10 cellular contexts compared by ENCODE assay signal in the genomic region with DNA sequence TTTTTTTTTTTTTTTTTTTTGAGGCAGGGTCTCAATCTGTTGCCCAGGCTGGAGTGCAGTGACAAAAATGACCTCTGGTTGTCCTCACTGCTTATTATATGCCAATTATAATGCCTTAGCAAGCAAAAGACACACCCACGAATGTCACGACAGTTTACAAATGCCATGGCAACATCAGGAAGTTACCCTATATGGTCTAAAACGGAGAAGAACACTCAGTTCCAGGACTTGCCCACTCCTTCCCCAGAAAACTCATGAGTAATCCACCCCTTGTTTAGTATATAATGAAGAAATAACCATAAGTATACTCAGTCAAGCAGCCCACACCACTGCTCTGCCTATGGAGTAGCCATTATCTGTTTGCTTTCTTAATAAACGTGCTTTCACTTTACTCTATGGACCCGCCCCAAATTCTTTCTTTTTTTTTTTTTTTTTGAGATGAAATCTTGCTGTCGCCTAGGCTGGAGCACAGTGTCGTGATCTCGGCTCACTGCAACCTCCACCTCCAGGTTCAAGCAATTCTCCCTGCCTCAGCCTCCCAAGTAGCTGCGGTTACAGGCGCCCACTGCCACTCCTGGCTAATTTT.
DNase-seq lines count a peak whose midpoint lies in the region; ATAC-seq, FAIRE-seq and TF ChIP-seq lines count a peak whose summit lies in the region.
"Had no signal": no experiment of that assay in that cellular context is flagged by ENCODE, and none has a peak within 500 bp of the region (broad histone marks: within the 10 kb centered on the region; RNA-seq: fewer than 3 reads in every experiment).

No MANE protein-coding gene starts in this region.

- CTCF ChIA-PET in activated CD4-positive, alpha-beta memory T cell treated with anti-CD3 and anti-CD28 coated beads for 36 hours (lab: Charles Lee), result interaction anchor here (1.5 kb wide), 1 partner anchor 9 kb away, joined by 6 read pairs; no protein-coding TSS in a partner anchor
- CTCF ChIA-PET in A673 (lab: Charles Lee), result no interaction called here

- TF ChIP-seq CTCF in glutamatergic neuron (IDR thresholded peaks at IDR 0.05; ENCODE audit: partially characterized antibody, unreplicated experiment) (peak; percentile 12), uterus (IDR thresholded peaks at IDR 0.05) (no peak), A673 (conservative IDR thresholded peaks at IDR 0.05; ENCODE audit: low read depth, low read length) (no peak)

- H3K9me3 ChIP-seq in uterus (no peaks in the 10 kb centered on the region), A673 (ENCODE audit: low read depth, low read length, poor library complexity, severe bottlenecking) (no peaks in the 10 kb centered on the region)
- H3K9me3 ChIP-seq: SJSA1 had no signal

- H3K9me3 Mint-ChIP-seq in activated CD4-positive, alpha-beta memory T cell treated with anti-CD3 and anti-CD28 coated beads for 36 hours, result no peaks in the 10 kb centered on the region
- H3K9me3 Mint-ChIP-seq in glutamatergic neuron (ENCODE audit: unreplicated experiment), result peaks cover 1% of the 10 kb centered on the region

- POLR2A ChIA-PET in activated CD4-positive, alpha-beta memory T cell treated with anti-CD3 and anti-CD28 coated beads for 36 hours (lab: Charles Lee), result no interaction called here
- POLR2A ChIA-PET in A673 (lab: Charles Lee; ENCODE audit: low non-redundant PET), result no interaction called here

- peaks cover 6 to 16% of the 10 kb centered on the region in 2 donors for H3K4me1 ChIP-seq in uterus
- no peaks in the 10 kb centered on the region for H3K4me1 ChIP-seq in A673 (ENCODE audit: insufficient read depth, low read length, poor library complexity, severe bottlenecking)

- ATAC-seq in HG02973 (IDR thresholded peaks at IDR 0.05; ENCODE audit: unreplicated experiment), result no peak

- no peak for FAIRE-seq in H54 (lab: Jason Lieb, UNC)

- intact Hi-C loops in activated CD4-positive, alpha-beta memory T cell treated with anti-CD3 and anti-CD28 coated beads for 36 hours (cut with micrococcal nuclease), result loop anchor here (10.0 kb wide), 2 partner anchors 705 to 845 kb away; a partner anchor contains a TSS
- intact Hi-C loops in uterus (cut with DNase I; ENCODE audit: low total_unique reads) (no loop called here), A673 (cut with micrococcal nuclease; ENCODE audit: unreplicated experiment) (no loop called here)

- peak overlapping the region; percentile 61 for H3K27ac Mint-ChIP-seq in activated CD4-positive, alpha-beta memory T cell treated with anti-CD3 and anti-CD28 coated beads for 36 hours
- no peak overlapping the region for H3K27ac Mint-ChIP-seq in glutamatergic neuron (ENCODE audit: unreplicated experiment)

- H3K27me3 ChIP-seq in uterus, result no peaks in the 10 kb centered on the region
- peaks cover 3% of the 10 kb centered on the region for H3K27me3 ChIP-seq in A673 (replicated peaks; ENCODE audit: insufficient read depth, low read depth, low read length, poor library complexity)
- H3K27me3 ChIP-seq: SJSA1 had no signal

- peak; percentile 52 for DNase-seq in stimulated activated naive CD4-positive, alpha-beta T cell treated with Interleukin-2 at 50 U/mL for 16 hours (lab: John Stamatoyannopoulos, UW)
- DNase-seq in stimulated activated naive CD4-positive, alpha-beta T cell (lab: John Stamatoyannopoulos, UW), result no peak
- DNase-seq in activated CD4-positive, alpha-beta memory T cell treated with anti-CD3 and anti-CD28 coated beads for 36 hours, result peak; percentile 66
- no peak for DNase-seq in glutamatergic neuron
- DNase-seq in uterus, result no peak
- DNase-seq in A673 (ENCODE audit: low spot score), result no peak
- DNase-seq in H54 (ENCODE audit: insufficient read length, low spot score), result no peak
- DNase-seq: DMS153 had no signal

- H3K27ac ChIP-seq in uterus, result peak overlapping the region; percentile 54 to 62
- H3K27ac ChIP-seq in A673 (ENCODE audit: low read depth, low read length, poor library complexity, severe bottlenecking), result no peak overlapping the region
- H3K27ac ChIP-seq: SJSA1 had no signal

- H3K27me3 Mint-ChIP-seq in activated CD4-positive, alpha-beta memory T cell treated with anti-CD3 and anti-CD28 coated beads for 36 hours, result peaks cover 14% of the 10 kb centered on the region
- H3K27me3 Mint-ChIP-seq in glutamatergic neuron (ENCODE audit: unreplicated experiment), result no peaks in the 10 kb centered on the region

- no TSS peak for BruUV-seq in A673 (replicated peaks; lab: Mats Ljungman, UMichigan)

- H3K4me1 Mint-ChIP-seq in activated CD4-positive, alpha-beta memory T cell treated with anti-CD3 and anti-CD28 coated beads for 36 hours (ENCODE audit: low read depth), result peaks cover 20% of the 10 kb centered on the region
- no peaks in the 10 kb centered on the region for H3K4me1 Mint-ChIP-seq in glutamatergic neuron (ENCODE audit: low read depth, unreplicated experiment)

- no peaks in the 10 kb centered on the region for H3K36me3 Mint-ChIP-seq in activated CD4-positive, alpha-beta memory T cell treated with anti-CD3 and anti-CD28 coated beads for 36 hours
- H3K36me3 Mint-ChIP-seq in glutamatergic neuron (ENCODE audit: unreplicated experiment), result no peaks in the 10 kb centered on the region

- peak overlapping the region; percentile 35 for H3K4me3 Mint-ChIP-seq in activated CD4-positive, alpha-beta memory T cell treated with anti-CD3 and anti-CD28 coated beads for 36 hours
- no peak overlapping the region for H3K4me3 Mint-ChIP-seq in glutamatergic neuron (ENCODE audit: unreplicated experiment)

- H3K36me3 ChIP-seq in uterus (no peaks in the 10 kb centered on the region), A673 (ENCODE audit: insufficient read depth, low read length, poor library complexity, severe bottlenecking) (no peaks in the 10 kb centered on the region)
- H3K36me3 ChIP-seq: SJSA1 had no signal

- H3K4me3 ChIP-seq in uterus (no peak overlapping the region), A673 (ENCODE audit: low read depth, low read length, poor library complexity, severe bottlenecking) (no peak overlapping the region)
- H3K4me3 ChIP-seq: SJSA1 had no signal

- TF ChIP-seq POLR2A in uterus (IDR thresholded peaks at IDR 0.05) (no peak), H54 (IDR thresholded peaks at IDR 0.05; ENCODE audit: low read depth, low read length) (no peak)

Comparison
In these comparisons a context has a peak if more than half of its experiments do, and no peak if none do; other contexts are left out.
1. DNase-seq: peak in stimulated activated naive CD4-positive, alpha-beta T cell treated with Interleukin-2 at 50 U/mL for 16 hours (single experiment) and activated CD4-positive, alpha-beta memory T cell treated with anti-CD3 and anti-CD28 coated beads for 36 hours (single experiment); none in stimulated activated naive CD4-positive, alpha-beta T cell (0 of 6), glutamatergic neuron (single experiment), uterus (0 of 2), A673 (single experiment) and H54 (single experiment).